Comparison of ENCODE assay signal across 7 cellular contexts in the genomic region with DNA sequence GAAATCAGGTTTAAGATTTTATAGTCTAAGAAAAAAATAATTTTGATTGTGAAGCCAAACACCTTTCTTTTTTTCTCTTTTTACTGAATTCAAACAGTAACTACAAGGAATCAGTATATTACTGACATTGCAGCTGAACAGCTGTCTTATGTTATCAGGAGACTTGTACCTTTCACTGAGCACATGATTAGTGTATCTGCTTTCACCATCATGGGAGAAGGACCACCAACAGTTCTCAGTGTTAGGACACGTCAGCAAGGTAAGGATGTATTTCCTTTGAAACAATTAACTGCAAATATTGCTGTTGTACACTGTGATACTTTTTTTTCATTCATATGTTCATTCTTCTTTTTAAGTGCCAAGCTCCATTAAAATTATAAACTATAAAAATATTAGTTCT. TPM values are rescaled to one million over a fixed set of nuclear protein-coding genes. Genes with fewer than 3 reads are reported as not detected.
"Had no signal": no experiment of that assay in that cellular context is flagged by ENCODE, and none has a peak within 500 bp of the region (broad histone marks: within the 10 kb centered on the region; RNA-seq: fewer than 3 reads in every experiment).

No MANE protein-coding gene starts in this region.

- H3K4me3 ChIP-seq: GM23248, K562 had no signal

- DNase-seq: GM23248, GOT3, H9, HCEC 1CT, IMR-90 had no signal

- H3K27ac ChIP-seq: GM23248 had no signal

RNA-seq across cellular contexts. Expression of a gene that starts 50.8 kb away (rescaled TPM):
- total RNA-seq: H9, HT-29, K562 had no signal
